Comparison of ENCODE assay signal across 16 cellular contexts in the genomic region with DNA sequence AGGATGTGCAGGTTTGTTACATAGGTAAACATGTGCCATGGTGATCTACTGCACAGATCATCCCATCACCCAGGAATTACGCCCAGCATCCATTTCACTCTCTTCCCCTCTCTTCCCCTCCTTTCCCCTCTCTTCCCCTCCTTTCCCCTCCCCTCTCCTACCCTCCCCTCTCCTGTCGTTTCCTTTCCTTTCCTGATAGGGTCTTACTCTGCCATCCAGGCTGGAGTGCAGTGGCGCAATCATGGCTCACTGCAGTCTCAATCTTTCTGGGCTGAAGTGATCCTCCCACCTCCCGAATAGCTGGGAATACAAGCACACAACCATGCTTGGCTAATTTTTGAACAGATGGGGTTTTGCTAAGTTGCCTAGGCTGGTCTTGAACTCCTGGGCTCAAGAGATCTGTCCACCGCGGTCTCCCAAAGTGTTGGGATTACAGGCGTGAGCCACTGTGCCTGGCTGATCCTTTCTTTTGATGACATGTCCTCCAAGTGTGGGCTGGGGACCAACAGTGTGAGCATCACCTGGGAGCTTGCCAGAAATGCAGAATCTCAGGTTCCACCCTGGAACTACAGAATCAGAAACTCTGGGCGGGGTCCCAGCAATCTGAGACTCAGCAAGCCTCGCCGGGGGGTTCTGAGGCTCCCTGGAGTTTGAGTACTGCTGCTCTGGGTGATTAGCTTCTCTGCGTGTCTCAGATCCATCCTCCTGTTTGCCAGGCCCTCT. TPM values are rescaled to one million over a fixed set of nuclear protein-coding genes. Genes with fewer than 3 reads are reported as not detected.
"Had no signal": no experiment of that assay in that cellular context is flagged by ENCODE, and none has a peak within 500 bp of the region (broad histone marks: within the 10 kb centered on the region; RNA-seq: fewer than 3 reads in every experiment).

No MANE protein-coding gene starts in this region.

- H3K36me3 ChIP-seq: breast epithelium, esophagus squamous epithelium had no signal

- DNase-seq: activated CD4-positive, alpha-beta T cell treated with anti-CD3 and anti-CD28 coated beads, Interleukin-2, amount 50 U/mL, for 4 hours; activated CD4-positive, CD25-positive, alpha-beta regulatory T cell treated with anti-CD3 and anti-CD28 coated beads, Interleukin-2, amount 50 U/mL, for 72 hours; activated gamma-delta T cell treated with Interleukin-2 at 50 U/mL for 16 hours; activated naive CD8-positive, alpha-beta T cell treated with anti-CD3 and anti-CD28 coated beads for 36 hours; activated T-cell treated with anti-CD3 and anti-CD28 coated beads, Interleukin-2, amount 50 U/mL, for 1 hour; esophagus squamous epithelium; foreskin fibroblast; glutamatergic neuron; immature natural killer cell; left cardiac atrium; occipital lobe; stimulated activated CD4-positive, alpha-beta T cell treated with anti-CD3 and anti-CD28 coated beads, Interleukin-2, amount 100 ng/mL, for 48 hours; stimulated activated naive CD8-positive, alpha-beta T cell treated with anti-CD3 and anti-CD28 coated beads, Interleukin-15, Interleukin-2, amounts not matched to agents 100 U/mL and 50 U/mL, for 24 hours; T-helper 2 cell had no signal

- ATAC-seq: left cardiac atrium; natural killer cell treated with Interleukin-12 subunit alpha and Interleukin-12 subunit beta and Interleukin-15 and Interleukin-18, amount 100 ng/mL, for 72 hours; stimulated activated naive CD8-positive, alpha-beta T cell treated with anti-CD3 and anti-CD28 coated beads, Interleukin-15, Interleukin-2, amounts not matched to agents 100 U/mL and 50 U/mL, for 24 hours had no signal

- H3K27me3 ChIP-seq: breast epithelium, esophagus squamous epithelium had no signal

- H3K4me1 ChIP-seq: breast epithelium had no signal

- H3K9me3 ChIP-seq: breast epithelium had no signal

- H3K4me3 ChIP-seq: breast epithelium, esophagus squamous epithelium had no signal

RNA-seq across cellular contexts. Expression of a gene that starts 10.8 kb away (rescaled TPM):
- total RNA-seq: activated naive CD8-positive, alpha-beta T cell treated with anti-CD3 and anti-CD28 coated beads for 36 hours; left cardiac atrium; natural killer cell treated with Interleukin-12 subunit alpha and Interleukin-12 subunit beta and Interleukin-15 and Interleukin-18, amount 100 ng/mL, for 72 hours had no signal
- polyA plus RNA-seq: immature natural killer cell had no signal
